ENCODE assay signal across 22 cellular contexts in genomic region chr19:57227461-57227860, GRCh38.
"Had no signal": no experiment of that assay in that cellular context is flagged by ENCODE, and none has a peak within 500 bp of the region (broad histone marks: within the 10 kb centered on the region; RNA-seq: fewer than 3 reads in every experiment).

No MANE protein-coding gene starts in this region.

- H3K27ac Mint-ChIP-seq: activated B cell treated with CpG ODN at 0.5 μM for 24 hours; activated CD8-positive, alpha-beta T cell treated with anti-CD3 and anti-CD28 coated beads for 36 hours; activated naive CD8-positive, alpha-beta T cell; activated T-cell treated with anti-CD3 and anti-CD28 coated beads, Interleukin-2, amount 50 U/mL, for 72 hours; T-helper 17 cell; T-helper 2 cell treated with Interferon-gamma antibody and Interleukin-4, amounts not matched to agents 5 μg/mL and 100 μg/mL, for 36 hours had no signal

- H3K9me3 Mint-ChIP-seq: activated B cell treated with CpG ODN at 0.5 μM for 24 hours; activated CD8-positive, alpha-beta T cell treated with anti-CD3 and anti-CD28 coated beads for 36 hours had no signal

- H3K4me3 Mint-ChIP-seq: activated B cell treated with CpG ODN at 0.5 μM for 24 hours; activated CD8-positive, alpha-beta T cell treated with anti-CD3 and anti-CD28 coated beads for 36 hours; activated naive CD8-positive, alpha-beta T cell; activated T-cell treated with anti-CD3 and anti-CD28 coated beads, Interleukin-2, amount 50 U/mL, for 72 hours; T-helper 2 cell treated with Interferon-gamma antibody and Interleukin-4, amounts not matched to agents 5 μg/mL and 100 μg/mL, for 36 hours had no signal

- H3K4me1 Mint-ChIP-seq: activated B cell treated with CpG ODN at 0.5 μM for 24 hours, T-helper 17 cell had no signal

- DNase-seq: activated B cell treated with CpG ODN at 0.5 μM for 24 hours; activated CD4-positive, alpha-beta T cell treated with anti-CD3 and anti-CD28 coated beads for 48 hours; activated CD4-positive, alpha-beta T cell treated with anti-CD3 and anti-CD28 coated beads, Interleukin-2, amount 50 U/mL, for 1 hour; activated CD4-positive, alpha-beta T cell treated with anti-CD3 and anti-CD28 coated beads, Interleukin-2, amount 50 U/mL, for 48 hours; activated CD8-positive, alpha-beta T cell treated with anti-CD3 and anti-CD28 coated beads for 36 hours; activated gamma-delta T cell; activated naive CD4-positive, alpha-beta T cell treated with anti-CD3 and anti-CD28 coated beads, Interleukin-2, amount 50 U/mL, for 16 hours; activated naive CD4-positive, alpha-beta T cell treated with Interleukin-2 at 50 U/mL for 16 hours; activated T-cell treated with anti-CD3 and anti-CD28 coated beads, Interleukin-2, amount 50 U/mL, for 1 hour; activated T-cell treated with anti-CD3 and anti-CD28 coated beads, Interleukin-2, amount 50 U/mL, for 72 hours; amniotic stem cell; anterior cingulate cortex; brain microvascular endothelial cell; caudate nucleus; effector CD8-positive, alpha-beta T cell; foreskin fibroblast; T-helper 1 cell; T-helper 17 cell; T1000; WERI-Rb-1 had no signal

- H3K27me3 Mint-ChIP-seq: activated B cell treated with CpG ODN at 0.5 μM for 24 hours; activated CD8-positive, alpha-beta T cell treated with anti-CD3 and anti-CD28 coated beads for 36 hours; activated naive CD8-positive, alpha-beta T cell; T-helper 17 cell had no signal
